Comparison of ENCODE assay signal across 13 cellular contexts in genomic region chr9:129084087-129084486, GRCh38. TPM values are rescaled to one million over a fixed set of nuclear protein-coding genes. Genes with fewer than 3 reads are reported as not detected.
DNase-seq lines count a peak whose midpoint lies in the region; ATAC-seq, FAIRE-seq and TF ChIP-seq lines count a peak whose summit lies in the region.
"Had no signal": no experiment of that assay in that cellular context is flagged by ENCODE, and none has a peak within 500 bp of the region (broad histone marks: within the 10 kb centered on the region; RNA-seq: fewer than 3 reads in every experiment).

No MANE protein-coding gene starts in this region.

- H3K4me1 Mint-ChIP-seq in glutamatergic neuron (ENCODE audit: low read depth, unreplicated experiment), result peaks cover 11% of the 10 kb centered on the region

- no peak for FAIRE-seq in pancreas (lab: Jason Lieb, UNC)

- 0 out of 2 replicates have a peak, but pooled peaks cover 2% of the 10 kb centered on the region for H3K4me1 ChIP-seq in HEK293 (ENCODE audit: control insufficient read depth, insufficient read depth, low read length)
- peaks cover 0 to 49% (median 21%) of the 10 kb centered on the region in 4 donors for H3K4me1 ChIP-seq in right lobe of liver
- H3K4me1 ChIP-seq in pancreas, result peaks cover 0 to 18% (median 11%) of the 10 kb centered on the region in 3 donors
- peaks cover 13 to 58% (median 15%) of the 10 kb centered on the region in 3 donors for H3K4me1 ChIP-seq in esophagus squamous epithelium

- no peak overlapping the region for H3K4me3 Mint-ChIP-seq in glutamatergic neuron (ENCODE audit: unreplicated experiment)

- peak overlapping the region; percentile 28 for H3K27ac Mint-ChIP-seq in glutamatergic neuron (ENCODE audit: unreplicated experiment)
- H3K27ac Mint-ChIP-seq: CD4-positive, CD25-positive, alpha-beta regulatory T cell had no signal

- WGBS in right lobe of liver (ENCODE audit: insufficient coverage, low coverage, low lambda C conversion rate, missing lambda C conversion rate), result 32% methylated on average over 6 of the region's 7 CpGs
- 39 to 55% methylated on average over 7 of the region's 7 CpGs for WGBS in pancreas, 2 donors
- no CpG with 5 or more reads among the region's 7 CpGs for WGBS in esophagus squamous epithelium, 2 donors

- TF ChIP-seq POLR2A in right lobe of liver (IDR thresholded peaks at IDR 0.05) (no peak), esophagus squamous epithelium (IDR thresholded peaks at IDR 0.05) (no peak)

- H3K27me3 Mint-ChIP-seq in glutamatergic neuron (ENCODE audit: unreplicated experiment), result peaks cover 2% of the 10 kb centered on the region

- H3K9me3 ChIP-seq in HEK293 (ENCODE audit: control insufficient read depth, insufficient read depth, low read depth, low read length) (no peaks in the 10 kb centered on the region), right lobe of liver (no peaks in the 10 kb centered on the region), pancreas (no peaks in the 10 kb centered on the region), MG63 (no peaks in the 10 kb centered on the region), esophagus squamous epithelium (no peaks in the 10 kb centered on the region)
- H3K9me3 ChIP-seq: BLaER1 treated with 17β-estradiol and CSF1 and Interleukin-3, amounts not matched to agents 10 nM and 100 nM had no signal

- H3K27ac ChIP-seq in HEK293 (ENCODE audit: extremely low read depth, low read depth, low read length) (0 out of 2 replicates have a peak overlapping the region, but pooled peaks have one; percentile 7), right lobe of liver (peak overlapping the region in 2 of 3 donors; percentile 11 to 58), pancreas (no peak overlapping the region), esophagus squamous epithelium (peak overlapping the region in 1 of 4 donors; percentile 3)
- H3K27ac ChIP-seq: BLaER1 treated with 17β-estradiol and CSF1 and Interleukin-3, amounts not matched to agents 10 nM and 100 nM had no signal

- no peaks in the 10 kb centered on the region for H3K27me3 ChIP-seq in right lobe of liver
- H3K27me3 ChIP-seq in pancreas, result no peaks in the 10 kb centered on the region
- no peaks in the 10 kb centered on the region for H3K27me3 ChIP-seq in MG63
- H3K27me3 ChIP-seq in esophagus squamous epithelium, result no peaks in the 10 kb centered on the region
- H3K27me3 ChIP-seq: BLaER1 treated with 17β-estradiol and CSF1 and Interleukin-3, amounts not matched to agents 10 nM and 100 nM had no signal

- no peak for TF ChIP-seq CTCF in HEK293 (tag by site-specific recombination; IDR thresholded peaks at IDR 0.05)
- no peak for TF ChIP-seq CTCF in glutamatergic neuron (IDR thresholded peaks at IDR 0.05; ENCODE audit: partially characterized antibody, unreplicated experiment)
- no peak for TF ChIP-seq CTCF in right lobe of liver (IDR thresholded peaks at IDR 0.05)
- TF ChIP-seq CTCF in pancreas (IDR thresholded peaks at IDR 0.05), result no peak
- TF ChIP-seq CTCF in esophagus squamous epithelium (IDR thresholded peaks at IDR 0.05), result no peak

- peaks cover 0 to 50% of the 10 kb centered on the region in 2 experiments; a peak in 1 of 3 replicates for H3K36me3 ChIP-seq in HEK293 (ENCODE audit: control insufficient read depth in 2 of 2, insufficient read depth in 1 of 2, low read length in 2 of 2)
- H3K36me3 ChIP-seq in right lobe of liver, result peaks cover 0 to 22% (median 11%) of the 10 kb centered on the region in 4 donors
- peaks cover 4 to 17% (median 6%) of the 10 kb centered on the region in 3 donors for H3K36me3 ChIP-seq in pancreas
- peaks cover 8% of the 10 kb centered on the region for H3K36me3 ChIP-seq in MG63
- H3K36me3 ChIP-seq in esophagus squamous epithelium, result peaks cover 16 to 52% (median 22%) of the 10 kb centered on the region in 3 donors

- CTCF ChIA-PET in HEK293 (lab: Yijun Ruan, JAX), result no interaction called here

- peak; percentile 34 to 52 (median 39) for ATAC-seq in right lobe of liver
- peak in 1 of 4 donors; percentile 15 for ATAC-seq in pancreas

- intact Hi-C loops in right lobe of liver (cut with DNase I) (no loop called here), pancreas (cut with DNase I) (no loop called here), esophagus squamous epithelium (cut with DNase I) (no loop called here)

- H3K9me3 Mint-ChIP-seq in glutamatergic neuron (ENCODE audit: unreplicated experiment), result peaks cover 4% of the 10 kb centered on the region
- H3K9me3 Mint-ChIP-seq: CD4-positive, CD25-positive, alpha-beta regulatory T cell had no signal

- DNase-seq in glutamatergic neuron (no peak), right lobe of liver (peak; percentile 65 to 89 (median 89)), pancreas (peak in 4 of 6 donors; percentile 51 to 63 (median 62)), MG63 (no peak), SK-N-DZ (ENCODE audit: low spot score) (no peak), esophagus squamous epithelium (lab: John Stamatoyannopoulos, UW) (no peak)
- no peak for DNase-seq in activated naive CD4-positive, alpha-beta T cell (lab: John Stamatoyannopoulos, UW)
- DNase-seq: 8988T; AML-193; CD4-positive, CD25-positive, alpha-beta regulatory T cell; HCEC 1CT had no signal

- POLR2A ChIA-PET in HEK293 (lab: Yijun Ruan, JAX), result interaction anchor here (1.0 kb wide), 1 partner anchor 13 kb away, joined by 3 read pairs; no protein-coding TSS in a partner anchor

- H3K36me3 Mint-ChIP-seq in glutamatergic neuron (ENCODE audit: unreplicated experiment), result no peaks in the 10 kb centered on the region

- H3K4me3 ChIP-seq in HEK293 (ENCODE audit: low read depth, low read length), result no peak overlapping the region
- no peak overlapping the region for H3K4me3 ChIP-seq in right lobe of liver
- H3K4me3 ChIP-seq in pancreas, result no peak overlapping the region
- H3K4me3 ChIP-seq in MG63, result no peak overlapping the region
- H3K4me3 ChIP-seq in esophagus squamous epithelium, result no peak overlapping the region
- H3K4me3 ChIP-seq: BLaER1 treated with 17β-estradiol and CSF1 and Interleukin-3, amounts not matched to agents 10 nM and 100 nM had no signal

TF ChIP-seq in HEK293, 187 proteins besides CTCF, POLR2A, EP300 and RAD21:
- TF ChIP-seq ZNF239 (tag by site-specific recombination; IDR thresholded peaks at IDR 0.05), result no peak
- no peak for TF ChIP-seq ZNF140 (tag by site-specific recombination; IDR thresholded peaks at IDR 0.05)
- TF ChIP-seq ZBTB20 (tag by site-specific recombination; IDR thresholded peaks at IDR 0.05), result no peak
- no peak for TF ChIP-seq ZFP37 (tag by site-specific recombination; IDR thresholded peaks at IDR 0.05)
- no peak for TF ChIP-seq EGR2 (tag by site-specific recombination; IDR thresholded peaks at IDR 0.05; ENCODE audit: low read depth)

RNA-seq across cellular contexts. Expression of gene DOLPP1, which starts 3.2 kb away (rescaled TPM):
- total RNA-seq in glutamatergic neuron (ENCODE audit: unreplicated experiment) (44.2 TPM), right lobe of liver (10 to 100 TPM; 10.1 to 16.8 (median 13.3) TPM), pancreas (10 to 100 TPM in 1 of 6 donors, 1 to 10 TPM in 5; 4.2 to 10.5 (median 7.4) TPM), esophagus squamous epithelium (10 to 100 TPM in 3 of 4 donors, 1 to 10 TPM in 1; 9.7 to 23.0 (median 19.3) TPM)
- 1 to 10 TPM; 6.2 to 7.1 TPM for polyA plus RNA-seq in pancreas
- total RNA-seq in MG63 (2014; rRNA removed; shearing (Covaris generic); ENCODE audit: low replicate concordance), result 18.4 and 24.9 TPM in 2 replicates
- 56.8 and 59.2 TPM in 2 replicates for polyA plus RNA-seq in SK-N-DZ (2014; cell fraction: cytosol; rRNA removed)
- 39.0 and 39.1 TPM in 2 replicates for polyA plus RNA-seq in SK-N-DZ (2014; cell fraction: nucleus; rRNA removed)

RNA-seq across cellular contexts. Expression of gene CRAT, which starts 26.5 kb away (rescaled TPM):
- 95.8 TPM for total RNA-seq in glutamatergic neuron (ENCODE audit: unreplicated experiment)
- total RNA-seq in right lobe of liver, result 100 to 1,000 TPM in 4 of 6 experiments, 10 to 100 TPM in 2; 86.1 to 146 (median 104) TPM
- total RNA-seq in pancreas, result 100 to 1,000 TPM in 1 of 6 donors, 10 to 100 TPM in 5; 44.4 to 131 (median 79.2) TPM
- polyA plus RNA-seq in pancreas, result 10 to 100 TPM; 30.3 to 57.2 TPM
- 16.3 and 17.5 TPM in 2 replicates for total RNA-seq in MG63 (2014; rRNA removed; shearing (Covaris generic); ENCODE audit: low replicate concordance)
- polyA plus RNA-seq in SK-N-DZ (2014; cell fraction: cytosol; rRNA removed), result 8.2 and 10.7 TPM in 2 replicates
- 6.2 and 8.7 TPM in 2 replicates for polyA plus RNA-seq in SK-N-DZ (2014; cell fraction: nucleus; rRNA removed)
- 10 to 100 TPM; 25.3 to 61.5 (median 44.9) TPM for total RNA-seq in esophagus squamous epithelium

RNA-seq across cellular contexts. Expression of gene PTPA, which starts 27.1 kb away (rescaled TPM):
- total RNA-seq in glutamatergic neuron (ENCODE audit: unreplicated experiment) (166 TPM), right lobe of liver (100 to 1,000 TPM in 1 of 6 experiments, 10 to 100 TPM in 5; 55.4 to 123 (median 62.0) TPM), pancreas (10 to 100 TPM; 32.7 to 71.4 (median 42.1) TPM), esophagus squamous epithelium (100 to 1,000 TPM in 1 of 4 donors, 10 to 100 TPM in 3; 59.1 to 110 (median 80.6) TPM)
- 10 to 100 TPM; 43.8 to 61.8 TPM for polyA plus RNA-seq in pancreas
- 76.3 and 127 TPM in 2 replicates for total RNA-seq in MG63 (2014; rRNA removed; shearing (Covaris generic); ENCODE audit: low replicate concordance)
- polyA plus RNA-seq in SK-N-DZ (2014; cell fraction: cytosol; rRNA removed), result 85.6 and 97.8 TPM in 2 replicates
- polyA plus RNA-seq in SK-N-DZ (2014; cell fraction: nucleus; rRNA removed), result 55.4 and 62.5 TPM in 2 replicates

RNA-seq across cellular contexts. Expression of gene MIGA2, which starts 47.7 kb away (rescaled TPM):
- 40.2 TPM for total RNA-seq in glutamatergic neuron (ENCODE audit: unreplicated experiment)
- total RNA-seq in right lobe of liver, result 10 to 100 TPM in 4 of 6 experiments, 1 to 10 TPM in 2; 9.1 to 16.4 (median 10.8) TPM
- 10 to 100 TPM in 1 of 6 donors, 1 to 10 TPM in 5; 7.5 to 17.1 (median 9.3) TPM for total RNA-seq in pancreas
- polyA plus RNA-seq in pancreas, result 10 to 100 TPM; 27.8 to 30.9 TPM
- total RNA-seq in MG63 (2014; rRNA removed; shearing (Covaris generic); ENCODE audit: low replicate concordance), result 16.5 and 19.3 TPM in 2 replicates
- polyA plus RNA-seq in SK-N-DZ (2014; cell fraction: cytosol; rRNA removed), result 23.2 and 35.4 TPM in 2 replicates
- 214 and 304 TPM in 2 replicates for polyA plus RNA-seq in SK-N-DZ (2014; cell fraction: nucleus; rRNA removed)
- 10 to 100 TPM; 27.5 to 49.3 (median 29.8) TPM for total RNA-seq in esophagus squamous epithelium

RNA-seq across cellular contexts. Expression of gene SH3GLB2, which starts 56.0 kb away (rescaled TPM):
- total RNA-seq in glutamatergic neuron (ENCODE audit: unreplicated experiment) (143 TPM), right lobe of liver (10 to 100 TPM; 23.7 to 28.3 (median 24.7) TPM), pancreas (10 to 100 TPM; 46.6 to 79.7 (median 70.8) TPM), esophagus squamous epithelium (100 to 1,000 TPM in 2 of 4 donors, 10 to 100 TPM in 2; 70.3 to 169 (median 113) TPM)
- polyA plus RNA-seq in pancreas, result 100 to 1,000 TPM; 188 to 201 TPM
- 36.7 and 42.7 TPM in 2 replicates for total RNA-seq in MG63 (2014; rRNA removed; shearing (Covaris generic); ENCODE audit: low replicate concordance)
- 92.3 and 111 TPM in 2 replicates for polyA plus RNA-seq in SK-N-DZ (2014; cell fraction: cytosol; rRNA removed)
- polyA plus RNA-seq in SK-N-DZ (2014; cell fraction: nucleus; rRNA removed), result 585 and 610 TPM in 2 replicates

Comparison
In these comparisons a context has a peak if more than half of its experiments do, and no peak if none do; other contexts are left out.
1. H3K27ac ChIP-seq: peak in HEK293 (single experiment) and right lobe of liver (2 of 3); none in pancreas (0 of 4).
2. DNase-seq: peak in right lobe of liver (3 of 3) and pancreas (4 of 6); none in glutamatergic neuron (single experiment), MG63 (single experiment), SK-N-DZ (single experiment), activated naive CD4-positive, alpha-beta T cell (0 of 4) and esophagus squamous epithelium (single experiment).